In the genomic region with DNA sequence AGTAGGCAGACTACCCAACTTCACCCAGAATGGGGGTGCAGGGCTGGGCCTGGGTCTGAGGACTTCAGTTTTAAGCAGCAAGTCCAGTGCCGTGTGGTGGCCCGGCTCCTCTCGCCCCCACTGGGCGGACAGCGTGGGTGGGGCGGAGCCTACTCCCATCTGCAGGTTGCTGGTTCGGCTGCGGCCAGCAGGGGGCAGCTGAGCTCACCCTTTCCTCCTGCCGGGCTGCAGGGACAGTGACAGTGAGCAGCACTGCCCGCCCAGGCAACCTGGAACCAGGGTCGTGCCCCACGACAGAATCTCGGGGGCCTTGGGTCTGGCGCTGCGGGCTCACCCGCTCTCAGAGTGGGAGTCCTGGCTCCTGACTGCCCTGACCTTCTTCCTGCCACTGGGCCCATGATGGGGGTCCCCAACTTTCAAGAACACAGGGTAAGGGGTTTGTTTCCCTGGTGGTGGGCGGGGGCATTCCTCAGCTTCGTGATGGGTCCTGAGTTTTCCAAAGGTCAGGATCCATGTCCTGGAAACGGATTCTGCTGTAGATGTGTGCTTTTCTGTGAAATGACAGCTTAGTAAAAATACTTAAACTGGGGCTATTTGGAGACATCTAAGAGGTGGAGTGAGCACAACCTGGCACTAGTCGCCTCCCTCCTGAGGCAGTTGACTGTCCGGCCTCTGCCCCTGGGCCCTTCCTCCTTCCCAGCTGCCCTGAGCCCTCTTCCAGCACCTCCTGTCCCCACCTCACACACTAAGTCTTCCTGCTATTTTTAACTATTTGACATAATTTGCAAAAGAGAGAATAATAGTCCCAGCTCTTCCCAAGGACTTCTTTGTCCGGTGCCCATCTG, we compare ENCODE assay signal across 8 cellular contexts. TPM values are rescaled to one million over a fixed set of nuclear protein-coding genes. Genes with fewer than 3 reads are reported as not detected.
DNase-seq lines count a peak whose midpoint lies in the region; ATAC-seq and TF ChIP-seq lines count a peak whose summit lies in the region.

No MANE protein-coding gene starts in this region.

- peak overlapping the region; percentile 77 for H3K4me3 ChIP-seq in OCI-LY3 (ENCODE audit: low read length)
- peak overlapping the region; percentile 34 to 100 for H3K4me3 ChIP-seq in esophagus (ENCODE audit: low read depth in 1 of 2, low read length in 2 of 2)

- H3K9ac ChIP-seq in OCI-LY3 (ENCODE audit: low read length) = peak overlapping the region; percentile 96

- peaks cover 2% of the 10 kb centered on the region for H3K36me3 Mint-ChIP-seq in activated T-cell treated with anti-CD3 and anti-CD28 coated beads, Interleukin-2, amount 50 U/mL, for 4 hours (ENCODE audit: insufficient read depth)
- no peaks in the 10 kb centered on the region for H3K36me3 Mint-ChIP-seq in naive B cell
- H3K36me3 Mint-ChIP-seq in stimulated activated effector memory CD8-positive, alpha-beta T cell treated with anti-CD3 and anti-CD28 coated beads, Interleukin-12 subunit alpha, Interleukin-12 subunit beta, amount 100 ng/mL, for 72 hours = peaks cover 83% of the 10 kb centered on the region

- H2AFZ ChIP-seq in OCI-LY3 (ENCODE audit: low read depth, low read length) = 0 out of 2 replicates have a peak overlapping the region, but pooled peaks have one; percentile 52

- peaks cover 55% of the 10 kb centered on the region for H3K4me1 ChIP-seq in OCI-LY3 (ENCODE audit: low read length)
- H3K4me1 ChIP-seq in esophagus (ENCODE audit: control insufficient read depth in 2 of 2, insufficient read depth in 2 of 2, low read length in 1 of 2) = peaks cover 8 to 29% of the 10 kb centered on the region in 2 donors

- TF ChIP-seq CTCF in OCI-LY3 (IDR thresholded peaks at IDR 0.05; ENCODE audit: low read depth, low read length) = peak; percentile 97

- peak overlapping the region; percentile 98 to 100 (median 100) for H3K27ac Mint-ChIP-seq in naive B cell
- peak overlapping the region; percentile 100 for H3K27ac Mint-ChIP-seq in stimulated activated effector memory CD8-positive, alpha-beta T cell treated with anti-CD3 and anti-CD28 coated beads, Interleukin-12 subunit alpha, Interleukin-12 subunit beta, amount 100 ng/mL, for 72 hours

- ATAC-seq in activated T-cell treated with anti-CD3 and anti-CD28 coated beads, Interleukin-2, amount 50 U/mL, for 4 hours = peak; percentile 39
- ATAC-seq in naive B cell (ENCODE audit: low read depth in 2 of 2) = peak; percentile 52 to 54
- ATAC-seq in stimulated activated effector memory CD8-positive, alpha-beta T cell treated with anti-CD3 and anti-CD28 coated beads, Interleukin-12 subunit alpha, Interleukin-12 subunit beta, amount 100 ng/mL, for 72 hours = peak; percentile 55

- no peaks in the 10 kb centered on the region for H3K9me3 Mint-ChIP-seq in activated T-cell treated with anti-CD3 and anti-CD28 coated beads, Interleukin-2, amount 50 U/mL, for 4 hours
- H3K9me3 Mint-ChIP-seq in naive B cell = no peaks in the 10 kb centered on the region
- H3K9me3 Mint-ChIP-seq in stimulated activated effector memory CD8-positive, alpha-beta T cell treated with anti-CD3 and anti-CD28 coated beads, Interleukin-12 subunit alpha, Interleukin-12 subunit beta, amount 100 ng/mL, for 72 hours = no peaks in the 10 kb centered on the region

- H3K27ac ChIP-seq in OCI-LY3 (ENCODE audit: low read length) (peak overlapping the region; percentile 97), esophagus (ENCODE audit: low read depth in 2 of 2, low read length in 1 of 2) (peak overlapping the region; percentile 99)

- WGBS in esophagus, 2 donors = 2 to 4% methylated on average over 22 of the region's 22 CpGs

- no peaks in the 10 kb centered on the region for H3K27me3 Mint-ChIP-seq in activated T-cell treated with anti-CD3 and anti-CD28 coated beads, Interleukin-2, amount 50 U/mL, for 4 hours (ENCODE audit: low read depth)
- H3K27me3 Mint-ChIP-seq in naive B cell = no peaks in the 10 kb centered on the region

- H3K36me3 ChIP-seq in OCI-LY3 (replicated peaks; ENCODE audit: low read depth, low read length) (no peaks in the 10 kb centered on the region), esophagus (ENCODE audit: control insufficient read depth in 2 of 2, insufficient read depth in 2 of 2, low read length in 1 of 2) (peaks cover 0 to 20% of the 10 kb centered on the region in 2 donors)

- no peaks in the 10 kb centered on the region for H3K9me3 ChIP-seq in OCI-LY3 (ENCODE audit: insufficient read depth, low read length)
- no peaks in the 10 kb centered on the region for H3K9me3 ChIP-seq in esophagus (ENCODE audit: control insufficient read depth in 2 of 2, insufficient read depth in 1 of 2, low read depth in 1 of 2, low read length in 1 of 2)

- peaks cover 40% of the 10 kb centered on the region for H3K79me2 ChIP-seq in OCI-LY3 (ENCODE audit: low read length)

- no peaks in the 10 kb centered on the region for H4K20me1 ChIP-seq in OCI-LY3 (ENCODE audit: insufficient read depth, low read length)

- peak; percentile 62 to 74 for DNase-seq in SHP77 (lab: John Stamatoyannopoulos, UW)
- DNase-seq in SHP77 treated with DMSO at 0.1 percent for 48 hours (lab: John Stamatoyannopoulos, UW) = no peak
- DNase-seq in HS-27A (ENCODE audit: low read depth) = peak; percentile 62
- DNase-seq in activated T-cell treated with anti-CD3 and anti-CD28 coated beads, Interleukin-2, amount 50 U/mL, for 4 hours = peak; percentile 93
- peak; percentile 91 for DNase-seq in naive B cell
- DNase-seq in stimulated activated effector memory CD8-positive, alpha-beta T cell treated with anti-CD3 and anti-CD28 coated beads, Interleukin-12 subunit alpha, Interleukin-12 subunit beta, amount 100 ng/mL, for 72 hours (ENCODE audit: low spot score in 2 of 2) = peak; percentile 94 to 97

- H3K4me3 Mint-ChIP-seq in activated T-cell treated with anti-CD3 and anti-CD28 coated beads, Interleukin-2, amount 50 U/mL, for 4 hours = peak overlapping the region; percentile 100
- peak overlapping the region; percentile 87 to 97 (median 93) for H3K4me3 Mint-ChIP-seq in naive B cell
- peak overlapping the region; percentile 96 for H3K4me3 Mint-ChIP-seq in stimulated activated effector memory CD8-positive, alpha-beta T cell treated with anti-CD3 and anti-CD28 coated beads, Interleukin-12 subunit alpha, Interleukin-12 subunit beta, amount 100 ng/mL, for 72 hours

- H3K27me3 ChIP-seq in OCI-LY3 (ENCODE audit: low read depth, low read length) (no peaks in the 10 kb centered on the region), esophagus (ENCODE audit: control insufficient read depth in 1 of 2, insufficient read depth in 2 of 2, low read length in 2 of 2) (no peaks in the 10 kb centered on the region)

- H3K4me1 Mint-ChIP-seq in activated T-cell treated with anti-CD3 and anti-CD28 coated beads, Interleukin-2, amount 50 U/mL, for 4 hours (ENCODE audit: low read depth) = peaks cover 49% of the 10 kb centered on the region
- peaks cover 47 to 63% (median 61%) of the 10 kb centered on the region in 3 donors for H3K4me1 Mint-ChIP-seq in naive B cell
- H3K4me1 Mint-ChIP-seq in stimulated activated effector memory CD8-positive, alpha-beta T cell treated with anti-CD3 and anti-CD28 coated beads, Interleukin-12 subunit alpha, Interleukin-12 subunit beta, amount 100 ng/mL, for 72 hours = peaks cover 48% of the 10 kb centered on the region

- H3K4me2 ChIP-seq in OCI-LY3 (ENCODE audit: low read length) = peak overlapping the region; percentile 92

RNA-seq across cellular contexts. Expression of a gene that starts 6.0 kb away (rescaled TPM):
- total RNA-seq in activated T-cell treated with anti-CD3 and anti-CD28 coated beads, Interleukin-2, amount 50 U/mL, for 4 hours = 100 to 1,000 TPM in 2 of 3 donors, 10 to 100 TPM in 1; 95.5 to 136 (median 123) TPM
- polyA plus RNA-seq in esophagus = 1,000 to 10,000 TPM in 1 of 2 donors, 100 to 1,000 TPM in 1; 536 to 1,203 TPM
- 1 to 10 TPM in 5 of 6 donors, under 1 TPM in 1; 0.88 to 4.2 (median 1.2) TPM for polyA plus RNA-seq in naive B cell (ENCODE audit: low read depth in 6 of 6)

RNA-seq across cellular contexts. Expression of a gene that starts 30.1 kb away (rescaled TPM):
- total RNA-seq in activated T-cell treated with anti-CD3 and anti-CD28 coated beads, Interleukin-2, amount 50 U/mL, for 4 hours = 10 to 100 TPM; 43.0 to 49.2 (median 44.9) TPM
- polyA plus RNA-seq in esophagus (10 to 100 TPM; 25.2 to 27.8 TPM), naive B cell (ENCODE audit: low read depth in 6 of 6) (10 to 100 TPM; 45.3 to 64.6 (median 53.8) TPM)

RNA-seq across cellular contexts. Expression of a gene that starts 34.1 kb away (rescaled TPM):
- total RNA-seq in activated T-cell treated with anti-CD3 and anti-CD28 coated beads, Interleukin-2, amount 50 U/mL, for 4 hours = 10 to 100 TPM in 1 of 3 donors, 1 to 10 TPM in 2; 7.0 to 11.1 (median 9.5) TPM
- polyA plus RNA-seq in esophagus = 1 to 10 TPM; 2.4 to 6.0 TPM
- polyA plus RNA-seq in naive B cell (ENCODE audit: low read depth in 6 of 6) = 10 to 100 TPM; 10.2 to 35.1 (median 16.2) TPM

Comparison
In these comparisons a context has a peak if more than half of its experiments do, and no peak if none do; other contexts are left out.
1. RNA of a gene that starts 6.0 kb away (polyA plus RNA-seq): 536 to 1,203 TPM in esophagus; 0.88 to 4.2 TPM in naive B cell; every median in the first group is over 100 times any median in the second.
2. Peak in every context shown above with its lines, with median percentiles within 50 percentile points of each other: ATAC-seq and H3K4me3 Mint-ChIP-seq.